In the genomic region with DNA sequence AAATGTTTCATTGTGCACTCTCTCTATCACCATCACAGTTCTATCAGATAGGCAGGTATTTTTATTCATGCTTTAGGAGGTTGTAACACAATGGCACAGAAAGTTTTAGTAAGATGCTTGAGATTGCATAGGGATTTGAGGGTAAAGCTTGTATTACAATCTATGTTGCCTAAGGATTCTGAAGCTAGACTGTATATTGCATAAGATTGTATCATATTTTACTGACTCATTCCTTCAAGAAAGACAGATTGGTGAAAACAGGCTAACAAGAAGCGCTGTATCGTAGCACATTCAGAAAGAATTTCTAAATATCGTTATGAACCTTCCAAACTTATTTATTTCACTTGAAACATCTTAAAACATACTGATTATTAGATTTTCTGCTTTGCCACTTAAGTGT, we compare ENCODE assay signal across 17 cellular contexts.
DNase-seq lines count a peak whose midpoint lies in the region; ATAC-seq and TF ChIP-seq lines count a peak whose summit lies in the region.
"Had no signal": no experiment of that assay in that cellular context is flagged by ENCODE, and none has a peak within 500 bp of the region (broad histone marks: within the 10 kb centered on the region; RNA-seq: fewer than 3 reads in every experiment).

No MANE protein-coding gene starts in this region.

- H3K27me3 ChIP-seq in brain microvascular endothelial cell (replicated peaks) (no peaks in the 10 kb centered on the region), mesenchymal stem cell (ENCODE audit: control insufficient read depth in 1 of 2, insufficient read depth in 1 of 2, low read length in 2 of 2) (no peaks in the 10 kb centered on the region), vagina (no peaks in the 10 kb centered on the region)
- H3K27me3 ChIP-seq: sigmoid colon, suprapubic skin had no signal

- no peak overlapping the region for H2AFZ ChIP-seq in mesenchymal stem cell (ENCODE audit: low read depth, low read length)

- no peaks in the 10 kb centered on the region for H3K79me1 ChIP-seq in mesenchymal stem cell (replicated peaks; ENCODE audit: low read length, poor library complexity, severe bottlenecking)

- no peak for TF ChIP-seq CTCF in NB4 (IDR thresholded peaks at IDR 0.05; ENCODE audit: low read depth, low read length)
- TF ChIP-seq CTCF in brain microvascular endothelial cell (IDR thresholded peaks at IDR 0.05; ENCODE audit: low read depth, low read length, missing control alignments): no peak
- no peak for TF ChIP-seq CTCF in vagina (IDR thresholded peaks at IDR 0.05)

- no peak overlapping the region for H3K23ac ChIP-seq in mesenchymal stem cell (ENCODE audit: low read length in 2 of 2)

- no peak overlapping the region for H4K8ac ChIP-seq in mesenchymal stem cell (ENCODE audit: low read length)

- peak overlapping the region; percentile 83 for H3K9ac ChIP-seq in mesenchymal stem cell (ENCODE audit: low read length)

- H3K4me1 ChIP-seq in mesenchymal stem cell (ENCODE audit: control insufficient read depth, insufficient read depth, low read depth, low read length): no peaks in the 10 kb centered on the region
- H3K4me1 ChIP-seq in vagina: no peaks in the 10 kb centered on the region
- H3K4me1 ChIP-seq: sigmoid colon, suprapubic skin had no signal

- no peak overlapping the region for H3K14ac ChIP-seq in mesenchymal stem cell (ENCODE audit: low read length in 2 of 2)

- peak; percentile 20 for DNase-seq in AG20443 (ENCODE audit: low spot score)
- DNase-seq in NB4 (ENCODE audit: low read depth): peak; percentile 12
- peak; percentile 4 for DNase-seq in brain microvascular endothelial cell
- no peak for DNase-seq in mesenchymal stem cell
- DNase-seq in activated CD4-positive, alpha-beta T cell treated with anti-CD3 and anti-CD28 coated beads, Interleukin-2, amount 50 U/mL, for 48 hours: no peak
- no peak for DNase-seq in NCI-H524 treated with DMSO at 0.1 percent for 48 hours (lab: John Stamatoyannopoulos, UW)
- no peak for DNase-seq in vagina (ENCODE audit: extremely low spot score in 2 of 2)
- DNase-seq: activated CD4-positive, alpha-beta T cell treated with anti-CD3 and anti-CD28 coated beads, Interleukin-2, amount 50 U/mL, for 1 hour; activated naive CD4-positive, alpha-beta T cell treated with anti-CD3 and anti-CD28 coated beads, Interleukin-2, amount 10 ng/mL, durations not matched to agents 7 days and 5 days; activated T-cell treated with anti-CD3 and anti-CD28 coated beads for 4 hours; effector CD4-positive, alpha-beta T cell; NCI-H187; NCI-H526 treated with DMSO at 0.1 percent for 48 hours; sigmoid colon; stimulated activated CD4-positive, alpha-beta T cell treated with anti-CD3 and anti-CD28 coated beads, Interleukin-2, amount 100 ng/mL, for 48 hours had no signal

- H2BK5ac ChIP-seq in mesenchymal stem cell (ENCODE audit: low read depth, low read length, poor library complexity, severe bottlenecking): no peak overlapping the region

- H3K27ac ChIP-seq in brain microvascular endothelial cell: no peak overlapping the region
- no peak overlapping the region for H3K27ac ChIP-seq in mesenchymal stem cell (ENCODE audit: low read length, poor library complexity, severe bottlenecking)
- H3K27ac ChIP-seq in vagina: no peak overlapping the region
- H3K27ac ChIP-seq: suprapubic skin had no signal

- no peak overlapping the region for H2AK5ac ChIP-seq in mesenchymal stem cell (ENCODE audit: low read length, severe bottlenecking)

- H2BK120ac ChIP-seq in mesenchymal stem cell (ENCODE audit: low read depth, low read length): no peak overlapping the region

- TF ChIP-seq POLR2A in NB4 (IDR thresholded peaks at IDR 0.05; ENCODE audit: extremely low read depth, insufficient read length): no peak
- TF ChIP-seq POLR2A in vagina (IDR thresholded peaks at IDR 0.05): no peak

- H3K4me3 ChIP-seq in NB4 (ENCODE audit: low read depth, low read length) (no peak overlapping the region), brain microvascular endothelial cell (ENCODE audit: low read depth, low read length) (no peak overlapping the region), mesenchymal stem cell (ENCODE audit: insufficient read depth in 1 of 2, low read depth in 1 of 2, low read length in 2 of 2) (peak overlapping the region in 1 of 2 experiments; percentile 48), vagina (no peak overlapping the region)
- H3K4me3 ChIP-seq: sigmoid colon, suprapubic skin had no signal

- H3K9me3 ChIP-seq in mesenchymal stem cell (ENCODE audit: control insufficient read depth, low read length) (no peaks in the 10 kb centered on the region), vagina (no peaks in the 10 kb centered on the region)
- H3K9me3 ChIP-seq: sigmoid colon, suprapubic skin had no signal

- H4K91ac ChIP-seq in mesenchymal stem cell (ENCODE audit: low read length): no peak overlapping the region

- in situ Hi-C loops in brain microvascular endothelial cell (cut with HindIII; ENCODE audit: low pct_ligation_motif_present, low sequenced_read_pairs): no loop called here

- no peak overlapping the region for H3K18ac ChIP-seq in mesenchymal stem cell (ENCODE audit: low read depth in 1 of 2, low read length in 2 of 2)

- no peak overlapping the region for H2BK15ac ChIP-seq in mesenchymal stem cell (ENCODE audit: low read depth, poor library complexity, severe bottlenecking)

- H3K4me2 ChIP-seq in mesenchymal stem cell (ENCODE audit: low read length, poor library complexity, severe bottlenecking): no peak overlapping the region

- H2BK12ac ChIP-seq in mesenchymal stem cell (ENCODE audit: low read length in 2 of 2): no peak overlapping the region

- no peak overlapping the region for H3K4ac ChIP-seq in mesenchymal stem cell (ENCODE audit: low read depth in 1 of 2, low read length in 2 of 2)

- intact Hi-C loops in vagina (cut with DNase I): no loop called here

- ATAC-seq in HG02642 (IDR thresholded peaks at IDR 0.05; ENCODE audit: poor library complexity, unreplicated experiment): no peak

- 88% methylated on average over 2 of the region's 3 CpGs for WGBS in mesenchymal stem cell

- H3K36me3 ChIP-seq in brain microvascular endothelial cell (replicated peaks): no peaks in the 10 kb centered on the region
- H3K36me3 ChIP-seq in mesenchymal stem cell (ENCODE audit: control insufficient read depth in 1 of 2, insufficient read depth in 2 of 2, low read depth in 1 of 2, low read length in 2 of 2): no peaks in the 10 kb centered on the region
- H3K36me3 ChIP-seq in vagina: no peaks in the 10 kb centered on the region
- H3K36me3 ChIP-seq: sigmoid colon, suprapubic skin had no signal

Comparison
In these comparisons a context has a peak if more than half of its experiments do, and no peak if none do; other contexts are left out.
1. DNase-seq: peak in AG20443 (single experiment), NB4 (single experiment) and brain microvascular endothelial cell (single experiment); none in mesenchymal stem cell (single experiment), activated CD4-positive, alpha-beta T cell treated with anti-CD3 and anti-CD28 coated beads, Interleukin-2, amount 50 U/mL, for 48 hours (0 of 2), NCI-H524 treated with DMSO at 0.1 percent for 48 hours (single experiment) and vagina (0 of 2).